ENCODE assay signal across 19 cellular contexts in genomic region chr3:115077501-115078250, GRCh38.
"Had no signal": no experiment of that assay in that cellular context is flagged by ENCODE, and none has a peak within 500 bp of the region (broad histone marks: within the 10 kb centered on the region; RNA-seq: fewer than 3 reads in every experiment).

No MANE protein-coding gene starts in this region.

- H3K9me3 Mint-ChIP-seq: activated CD4-positive, alpha-beta T cell treated with anti-CD3 and anti-CD28 coated beads, Interleukin-2, amount 10 ng/mL, durations not matched to agents 24 days and 14 days; activated naive CD8-positive, alpha-beta T cell treated with anti-CD3 and anti-CD28 coated beads, Interleukin-2, amount 10 ng/mL, durations not matched to agents 7 days and 5 days; stimulated activated naive CD8-positive, alpha-beta T cell treated with anti-CD3 and anti-CD28 coated beads, Interleukin-15, Interleukin-2, amounts not matched to agents 100 ng/mL and 50 ng/mL, for 24 hours had no signal

- H3K4me1 ChIP-seq: ascending aorta, breast epithelium had no signal

- H3K4me3 Mint-ChIP-seq: activated CD4-positive, alpha-beta T cell treated with anti-CD3 and anti-CD28 coated beads, Interleukin-2, amount 10 ng/mL, durations not matched to agents 24 days and 14 days; activated naive CD8-positive, alpha-beta T cell treated with anti-CD3 and anti-CD28 coated beads, Interleukin-2, amount 10 ng/mL, durations not matched to agents 7 days and 5 days; nephron; stimulated activated naive CD8-positive, alpha-beta T cell treated with anti-CD3 and anti-CD28 coated beads, Interleukin-15, Interleukin-2, amounts not matched to agents 100 ng/mL and 50 ng/mL, for 24 hours had no signal

- H3K27ac Mint-ChIP-seq: activated CD4-positive, alpha-beta T cell treated with anti-CD3 and anti-CD28 coated beads, Interleukin-2, amount 10 ng/mL, durations not matched to agents 24 days and 14 days; activated naive CD8-positive, alpha-beta T cell treated with anti-CD3 and anti-CD28 coated beads, Interleukin-2, amount 10 ng/mL, durations not matched to agents 7 days and 5 days; nephron; stimulated activated naive CD8-positive, alpha-beta T cell treated with anti-CD3 and anti-CD28 coated beads, Interleukin-15, Interleukin-2, amounts not matched to agents 100 ng/mL and 50 ng/mL, for 24 hours had no signal

- DNase-seq: activated CD4-positive, alpha-beta T cell treated with anti-CD3 and anti-CD28 coated beads, Interleukin-2, amount 10 ng/mL, durations not matched to agents 24 days and 14 days; activated naive CD8-positive, alpha-beta T cell treated with anti-CD3 and anti-CD28 coated beads, Interleukin-2, amount 10 ng/mL, durations not matched to agents 7 days and 5 days; cerebellar nuclear complex; effector CD8-positive, alpha-beta T cell; esophagus squamous epithelium; foreskin melanocyte; head of caudate nucleus; left lung; nucleus accumbens; stimulated activated CD4-positive, alpha-beta T cell treated with anti-CD3 and anti-CD28 coated beads, Interleukin-4, amount 100 ng/mL, for 4 hours; stimulated activated CD8-positive, alpha-beta memory T cell treated with anti-CD3 and anti-CD28 coated beads, Interleukin-4, amount 100 ng/mL, for 48 hours; T-helper 2 cell; upper lobe of left lung had no signal

- ATAC-seq: left lung had no signal

- H3K27ac ChIP-seq: ascending aorta, esophagus squamous epithelium, left lung, right atrium auricular region, upper lobe of left lung had no signal

- H3K4me2 ChIP-seq: smooth muscle cell had no signal

- H3K4me1 Mint-ChIP-seq: activated CD4-positive, alpha-beta T cell treated with anti-CD3 and anti-CD28 coated beads, Interleukin-2, amount 10 ng/mL, durations not matched to agents 24 days and 14 days; activated naive CD8-positive, alpha-beta T cell treated with anti-CD3 and anti-CD28 coated beads, Interleukin-2, amount 10 ng/mL, durations not matched to agents 7 days and 5 days; nephron had no signal

- H3K27me3 Mint-ChIP-seq: activated CD4-positive, alpha-beta T cell treated with anti-CD3 and anti-CD28 coated beads, Interleukin-2, amount 10 ng/mL, durations not matched to agents 24 days and 14 days; activated naive CD8-positive, alpha-beta T cell treated with anti-CD3 and anti-CD28 coated beads, Interleukin-2, amount 10 ng/mL, durations not matched to agents 7 days and 5 days; stimulated activated naive CD8-positive, alpha-beta T cell treated with anti-CD3 and anti-CD28 coated beads, Interleukin-15, Interleukin-2, amounts not matched to agents 100 ng/mL and 50 ng/mL, for 24 hours had no signal

- H3K9me3 ChIP-seq: breast epithelium, esophagus squamous epithelium, left lung, right atrium auricular region, upper lobe of left lung had no signal

- H3K4me3 ChIP-seq: ascending aorta, breast epithelium, esophagus squamous epithelium, left lung, right atrium auricular region, smooth muscle cell, upper lobe of left lung had no signal

- H3K36me3 ChIP-seq: ascending aorta, breast epithelium, left lung, right atrium auricular region, upper lobe of left lung had no signal

- H3K27me3 ChIP-seq: ascending aorta, breast epithelium, esophagus squamous epithelium, left lung, right atrium auricular region, upper lobe of left lung had no signal
